ENCODE assay signal across 18 cellular contexts in genomic region chr11:17976651-17977050, GRCh38. TPM values are rescaled to one million over a fixed set of nuclear protein-coding genes. Genes with fewer than 3 reads are reported as not detected.
DNase-seq lines count a peak whose midpoint lies in the region; ATAC-seq and TF ChIP-seq lines count a peak whose summit lies in the region.
"Had no signal": no experiment of that assay in that cellular context is flagged by ENCODE, and none has a peak within 500 bp of the region (broad histone marks: within the 10 kb centered on the region; RNA-seq: fewer than 3 reads in every experiment).

No MANE protein-coding gene starts in this region.

- H4K91ac ChIP-seq in neuronal stem cell (ENCODE audit: low read depth, low read length, poor library complexity), result no peak overlapping the region

- H3K4me2 ChIP-seq in neuronal stem cell (ENCODE audit: insufficient read depth, low read length, poor library complexity, severe bottlenecking), result no peak overlapping the region
- H3K4me2 ChIP-seq: BLaER1 had no signal

- TF ChIP-seq CTCF in prostate gland (IDR thresholded peaks at IDR 0.05), result no peak

- H2BK5ac ChIP-seq in neuronal stem cell (ENCODE audit: low read length), result no peak overlapping the region

- no peak overlapping the region for H2BK12ac ChIP-seq in neuronal stem cell (ENCODE audit: low read length)

- H3K4me1 ChIP-seq in neuronal stem cell (ENCODE audit: control insufficient read depth in 2 of 2, insufficient read depth in 1 of 2, low read depth in 1 of 2, low read length in 2 of 2) (no peaks in the 10 kb centered on the region), prostate gland (replicated peaks) (no peaks in the 10 kb centered on the region)
- H3K4me1 ChIP-seq: BLaER1, Caco-2, HAP-1 had no signal

- H3K36me3 ChIP-seq in neuronal stem cell (replicated peaks in 1 of 2; ENCODE audit: control insufficient read depth in 2 of 2, insufficient read depth in 2 of 2, low read length in 2 of 2) (peaks cover 0 to 12% of the 10 kb centered on the region in 2 donors), prostate gland (peaks cover 0 to 4% of the 10 kb centered on the region in 2 donors)

- WGBS in neuronal stem cell (ENCODE audit: extremely low coverage in 2 of 2, insufficient read length in 2 of 2, insufficient replicate concordance in 1 of 2), 2 donors, result no CpG with 5 or more reads among the region's 1 CpG
- 90% methylated on average over 1 of the region's 1 CpG for WGBS in prostate gland

- H3K4me3 ChIP-seq in neuronal stem cell (ENCODE audit: low read length in 2 of 2), result no peak overlapping the region
- H3K4me3 ChIP-seq in prostate gland, result no peak overlapping the region
- H3K4me3 ChIP-seq: BLaER1, HAP-1 had no signal

- no peak overlapping the region for H2BK120ac ChIP-seq in neuronal stem cell (ENCODE audit: low read depth, low read length)

- H3K4ac ChIP-seq in neuronal stem cell (ENCODE audit: low read length), result no peak overlapping the region

- no peak overlapping the region for H4K8ac ChIP-seq in neuronal stem cell (ENCODE audit: low read depth, low read length)

- no peak overlapping the region for H3K14ac ChIP-seq in neuronal stem cell (ENCODE audit: low read length)

- no peaks in the 10 kb centered on the region for H3K79me1 ChIP-seq in neuronal stem cell (ENCODE audit: low read depth, low read length)

- intact Hi-C loops in prostate gland (cut with DNase I), result loop anchor here (10.0 kb wide), 1 partner anchor 212 kb away; no protein-coding TSS in a partner anchor

- DNase-seq in DMS 273 (lab: John Stamatoyannopoulos, UW; ENCODE audit: unreplicated experiment) (peak; percentile 64), NCI-H446 treated with DMSO at 0.1 percent for 48 hours (lab: John Stamatoyannopoulos, UW) (peak; percentile 59), cerebellar cortex (ENCODE audit: low spot score) (peak; percentile 91), neuronal stem cell (ENCODE audit: low spot score) (no peak), prostate gland (ENCODE audit: low spot score) (no peak), NCI-H526 treated with DMSO at 0.1 percent for 48 hours (lab: John Stamatoyannopoulos, UW) (no peak)
- DNase-seq: Caco-2; CD4-positive, CD25-positive, alpha-beta regulatory T cell; CD8-positive, alpha-beta T cell; DMS53; DMS79 treated with DMSO at 0.1 percent for 48 hours; GOT3; HFFc6 had no signal

- no peak for ATAC-seq in HG02973 (IDR thresholded peaks at IDR 0.05; ENCODE audit: unreplicated experiment)
- ATAC-seq: CD8-positive, alpha-beta T cell had no signal

- no peak overlapping the region for H2AFZ ChIP-seq in neuronal stem cell (ENCODE audit: low read length)

- H3K27me3 ChIP-seq in neuronal stem cell (ENCODE audit: control insufficient read depth in 3 of 3, insufficient read depth in 3 of 3, low read depth in 1 of 3, low read length in 3 of 3) (no peaks in the 10 kb centered on the region), prostate gland (replicated peaks; ENCODE audit: insufficient read depth) (no peaks in the 10 kb centered on the region)
- H3K27me3 ChIP-seq: BLaER1 had no signal

- peaks cover 0 to 3% of the 10 kb centered on the region in 2 donors for H3K9me3 ChIP-seq in neuronal stem cell (replicated peaks in 1 of 2; ENCODE audit: control insufficient read depth in 2 of 2, insufficient read depth in 1 of 2, low read depth in 1 of 2, low read length in 2 of 2)
- no peaks in the 10 kb centered on the region for H3K9me3 ChIP-seq in prostate gland
- H3K9me3 ChIP-seq: Caco-2, HAP-1 had no signal

- TF ChIP-seq POLR2A in prostate gland (IDR thresholded peaks at IDR 0.05), result no peak

- no peak overlapping the region for H3K27ac ChIP-seq in neuronal stem cell (replicated peaks; ENCODE audit: low read length)
- no peak overlapping the region for H3K27ac ChIP-seq in prostate gland
- H3K27ac ChIP-seq: 22Rv1, BLaER1, C4-2B had no signal

- no peak overlapping the region for H2AK5ac ChIP-seq in neuronal stem cell (ENCODE audit: low read depth, low read length)

- H3K18ac ChIP-seq in neuronal stem cell (ENCODE audit: low read length), result no peak overlapping the region

- peak overlapping the region; percentile 35 for H3K23ac ChIP-seq in neuronal stem cell (ENCODE audit: low read depth, low read length, poor library complexity)

- H3K9ac ChIP-seq in neuronal stem cell (ENCODE audit: low read depth, low read length, poor library complexity), result no peak overlapping the region
- H3K9ac ChIP-seq: BLaER1 had no signal

- H2BK15ac ChIP-seq in neuronal stem cell (ENCODE audit: low read length), result no peak overlapping the region

RNA-seq across cellular contexts. Expression of gene SERGEF, which starts 36.2 kb away (rescaled TPM):
- polyA plus RNA-seq in neuronal stem cell (2013, experiment 1 of 2), result 42.9 TPM
- 44.8 TPM for polyA plus RNA-seq in neuronal stem cell (2013, experiment 2 of 2)
- 10 to 100 TPM; 29.9 to 39.4 TPM for total RNA-seq in prostate gland

Comparison
In these comparisons a context has a peak if more than half of its experiments do, and no peak if none do; other contexts are left out.
1. DNase-seq: peak in DMS 273 (single experiment), NCI-H446 treated with DMSO at 0.1 percent for 48 hours (single experiment) and cerebellar cortex (single experiment); none in neuronal stem cell (single experiment), prostate gland (single experiment) and NCI-H526 treated with DMSO at 0.1 percent for 48 hours (single experiment).